ENCODE assay signal across 1 cellular context in the genomic region with DNA sequence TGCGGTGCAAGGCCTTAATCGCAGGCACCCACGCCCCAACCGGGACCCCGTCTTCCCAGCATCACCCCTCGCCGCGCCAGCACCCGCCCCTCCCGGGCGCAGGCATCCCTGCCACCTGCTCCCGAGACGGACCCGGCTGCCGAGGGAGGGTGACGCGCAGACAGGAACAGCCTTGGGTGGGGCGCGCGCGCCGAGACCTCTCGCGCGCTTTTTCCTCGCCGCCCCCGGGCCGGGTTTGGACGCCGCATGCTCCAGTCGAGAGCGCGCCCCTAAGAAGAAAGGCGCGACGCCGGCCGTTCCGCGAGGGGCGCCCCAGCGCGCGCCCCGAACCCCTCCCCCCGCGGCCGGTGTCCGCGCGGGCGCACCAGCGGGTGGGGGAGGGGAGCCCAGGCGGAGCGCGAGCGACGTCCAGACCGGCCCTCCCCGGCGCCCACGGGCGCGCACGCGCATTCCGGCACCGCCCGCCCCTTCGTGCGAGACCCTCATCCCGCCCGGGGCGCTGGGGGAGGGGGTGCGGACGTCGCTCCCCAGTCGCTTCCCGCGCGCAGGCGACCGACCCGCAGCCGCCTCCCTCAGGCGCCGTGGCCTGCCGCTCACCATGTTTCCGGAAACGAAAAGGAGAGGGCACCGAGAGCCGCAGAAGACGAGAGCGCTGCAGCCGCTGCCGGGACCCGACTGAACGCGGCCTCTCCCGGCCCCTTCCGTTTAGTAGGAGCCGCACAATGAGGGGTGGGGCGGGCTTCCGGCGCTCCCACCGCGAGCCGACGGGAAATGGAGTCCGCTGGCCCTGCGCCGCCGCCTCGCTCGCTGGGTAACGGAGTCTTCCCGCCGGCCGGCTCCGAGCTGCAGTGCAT.
A peak's percentile ranks its signal among the peaks of the same experiment; 100 is the strongest.
TF ChIP-seq lines count a peak whose summit lies in the region.

A gene (minus strand): TSS at position 681 of the 854 bp plus-strand sequence. CDS start 81 bp downstream, at position 600.

TF ChIP-seq in K562, 482 proteins besides CTCF, POLR2A, EP300 and RAD21 (continued from another document and continues in another):
- TF ChIP-seq, protein P1, sequence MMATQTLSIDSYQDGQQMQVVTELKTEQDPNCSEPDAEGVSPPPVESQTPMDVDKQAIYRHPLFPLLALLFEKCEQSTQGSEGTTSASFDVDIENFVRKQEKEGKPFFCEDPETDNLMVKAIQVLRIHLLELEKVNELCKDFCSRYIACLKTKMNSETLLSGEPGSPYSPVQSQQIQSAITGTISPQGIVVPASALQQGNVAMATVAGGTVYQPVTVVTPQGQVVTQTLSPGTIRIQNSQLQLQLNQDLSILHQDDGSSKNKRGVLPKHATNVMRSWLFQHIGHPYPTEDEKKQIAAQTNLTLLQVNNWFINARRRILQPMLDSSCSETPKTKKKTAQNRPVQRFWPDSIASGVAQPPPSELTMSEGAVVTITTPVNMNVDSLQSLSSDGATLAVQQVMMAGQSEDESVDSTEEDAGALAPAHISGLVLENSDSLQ (IDR thresholded peaks at IDR 0.05): peak; percentile 29; the same call in 1 of the 2 replicates
- TF ChIP-seq NFIX (CRISPR knock-in tag; IDR thresholded peaks at IDR 0.05; ENCODE audit: low read depth) (no peak), KLF13 (tag; IDR thresholded peaks at IDR 0.05; ENCODE audit: borderline replicate concordance, low read depth) (peak; percentile 67; the same call in 1 of the 2 replicates), ZNF263 (CRISPR knock-in tag; IDR thresholded peaks at IDR 0.05; ENCODE audit: borderline replicate concordance) (no peak), POLR3A (IDR thresholded peaks at IDR 0.05; ENCODE audit: borderline replicate concordance, extremely low read depth, insufficient read depth, insufficient read length) (no peak), NR1H2 (CRISPR knock-in tag; IDR thresholded peaks at IDR 0.05) (no peak; the same call in 1 of the 2 replicates), SAFB (IDR thresholded peaks at IDR 0.05; ENCODE audit: borderline replicate concordance, low read depth, low read length) (peak; percentile 58; the same call in 1 of the 2 replicates), HIVEP1 (CRISPR knock-in tag; IDR thresholded peaks at IDR 0.05) (no peak), GATAD2B (IDR thresholded peaks at IDR 0.05; ENCODE audit: borderline replicate concordance) (peak; percentile 92), ZNF668 (CRISPR knock-in tag; IDR thresholded peaks at IDR 0.05) (no peak), KDM2B (CRISPR knock-in tag; IDR thresholded peaks at IDR 0.05) (0 out of 2 replicates have a peak, but pooled peaks have one; percentile 15), CC2D1A (IDR thresholded peaks at IDR 0.05) (no peak), KLF1 (tag; IDR thresholded peaks at IDR 0.05) (peak; percentile 94), NCOA2 (IDR thresholded peaks at IDR 0.05; ENCODE audit: partially characterized antibody in 2 of 2) (no peak), U2AF2 (optimal IDR thresholded peaks at IDR 0.05; ENCODE audit: low read depth, low read length) (no peak), HDAC6 (IDR thresholded peaks at IDR 0.05; ENCODE audit: low read depth, low read length) (no peak), RB1 (IDR thresholded peaks at IDR 0.05; ENCODE audit: low read depth) (peak; percentile 67), RBM34 (IDR thresholded peaks at IDR 0.05; ENCODE audit: borderline replicate concordance, insufficient read depth, low read length) (peak; percentile 82; the same call in 1 of the 2 replicates), ZNF140 (CRISPR knock-in tag; IDR thresholded peaks at IDR 0.05) (no peak), ZNF12 (CRISPR knock-in tag; IDR thresholded peaks at IDR 0.05) (0 out of 2 replicates have a peak, but pooled peaks have one; percentile 20), FIP1L1 (IDR thresholded peaks at IDR 0.05; ENCODE audit: low read depth, low read length, poor library complexity, severe bottlenecking) (peak; percentile 99), ZNF830 (CRISPR knock-in tag; IDR thresholded peaks at IDR 0.05) (peak; percentile 30; the same call in 1 of the 2 replicates), POLR2B (IDR thresholded peaks at IDR 0.05; ENCODE audit: low read depth, partially characterized antibody) (peak; percentile 96), PHF8 (IDR thresholded peaks at IDR 0.05; ENCODE audit: borderline replicate concordance, low read length) (peak; percentile 87; the same call in 1 of the 2 replicates), SMAD1 (IDR thresholded peaks at IDR 0.05; ENCODE audit: low read depth, low read length, partially characterized antibody) (peak; percentile 93), RCOR1 (IDR thresholded peaks at IDR 0.05; ENCODE audit: borderline replicate concordance in 1 of 2, low read depth in 2 of 2, low read length in 2 of 2) (no peak), TEAD1 (CRISPR knock-in tag; IDR thresholded peaks at IDR 0.05) (peak; percentile 32 to 45; a peak in 1 of 4 replicates), SMAD2 (IDR thresholded peaks at IDR 0.05; ENCODE audit: low read depth, low read length) (no peak), MEF2A (IDR thresholded peaks at IDR 0.05; ENCODE audit: control insufficient read depth, low read depth, low read length) (no peak), PHB2 (IDR thresholded peaks at IDR 0.05; ENCODE audit: low read depth) (no peak), ZNF780A (CRISPR knock-in tag; IDR thresholded peaks at IDR 0.05) (no peak), MECOM (CRISPR knock-in tag; IDR thresholded peaks at IDR 0.05) (no peak), ASH1L (IDR thresholded peaks at IDR 0.05; ENCODE audit: borderline replicate concordance, low read depth, partially characterized antibody) (no peak), U2AF1 (optimal IDR thresholded peaks at IDR 0.05; ENCODE audit: low read depth, low read length) (peak; percentile 97), TCF7L2 (IDR thresholded peaks at IDR 0.05; ENCODE audit: low read depth, low read length) (no peak), POLR2G (IDR thresholded peaks at IDR 0.05; ENCODE audit: low read depth, low read length) (peak; percentile 96), PHB (CRISPR knock-in tag; IDR thresholded peaks at IDR 0.05) (no peak), GABPB1 (CRISPR knock-in tag; IDR thresholded peaks at IDR 0.05) (peak; percentile 98), PHF21A (IDR thresholded peaks at IDR 0.05; ENCODE audit: borderline replicate concordance, low read depth) (no peak), DNMT1 (IDR thresholded peaks at IDR 0.05) (no peak), BCOR (IDR thresholded peaks at IDR 0.05) (no peak), CAMTA2 (CRISPR knock-in tag; conservative IDR thresholded peaks at IDR 0.05) (no peak; the same call in 1 of the 2 replicates), RNF2 (IDR thresholded peaks at IDR 0.05) (peak; percentile 30; the same call in 1 of the 2 replicates), ZNF316 (IDR thresholded peaks at IDR 0.05) (no peak), MAFF (IDR thresholded peaks at IDR 0.05; ENCODE audit: low read length) (no peak), RFX1 (IDR thresholded peaks at IDR 0.05) (no peak), ZNF644 (tag; IDR thresholded peaks at IDR 0.05; ENCODE audit: low read depth) (peak; percentile 61; the same call in 1 of the 2 replicates), CREBBP (IDR thresholded peaks at IDR 0.05; ENCODE audit: low read depth, low read length) (no peak), JUNB (CRISPR knock-in tag; conservative IDR thresholded peaks at IDR 0.05) (no peak), RHOXF2B (CRISPR knock-in tag; conservative IDR thresholded peaks at IDR 0.05) (no peak), CTBP1 (IDR thresholded peaks at IDR 0.05; ENCODE audit: borderline replicate concordance) (peak; percentile 85), DMBX1 (CRISPR knock-in tag; IDR thresholded peaks at IDR 0.05; ENCODE audit: borderline replicate concordance) (0 out of 2 replicates have a peak, but pooled peaks have one; percentile 49), RBBP5 (IDR thresholded peaks at IDR 0.05; ENCODE audit: borderline replicate concordance, insufficient read depth, low read length, poor library complexity, severe bottlenecking) (peak; percentile 72)
- TF ChIP-seq, protein P2, sequence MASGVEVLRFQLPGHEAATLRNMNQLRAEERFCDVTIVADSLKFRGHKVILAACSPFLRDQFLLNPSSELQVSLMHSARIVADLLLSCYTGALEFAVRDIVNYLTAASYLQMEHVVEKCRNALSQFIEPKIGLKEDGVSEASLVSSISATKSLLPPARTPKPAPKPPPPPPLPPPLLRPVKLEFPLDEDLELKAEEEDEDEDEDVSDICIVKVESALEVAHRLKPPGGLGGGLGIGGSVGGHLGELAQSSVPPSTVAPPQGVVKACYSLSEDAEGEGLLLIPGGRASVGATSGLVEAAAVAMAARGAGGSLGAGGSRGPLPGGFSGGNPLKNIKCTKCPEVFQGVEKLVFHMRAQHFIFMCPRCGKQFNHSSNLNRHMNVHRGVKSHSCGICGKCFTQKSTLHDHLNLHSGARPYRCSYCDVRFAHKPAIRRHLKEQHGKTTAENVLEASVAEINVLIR (CRISPR knock-in tag; IDR thresholded peaks at IDR 0.05): no peak
- TF ChIP-seq, protein P3, sequence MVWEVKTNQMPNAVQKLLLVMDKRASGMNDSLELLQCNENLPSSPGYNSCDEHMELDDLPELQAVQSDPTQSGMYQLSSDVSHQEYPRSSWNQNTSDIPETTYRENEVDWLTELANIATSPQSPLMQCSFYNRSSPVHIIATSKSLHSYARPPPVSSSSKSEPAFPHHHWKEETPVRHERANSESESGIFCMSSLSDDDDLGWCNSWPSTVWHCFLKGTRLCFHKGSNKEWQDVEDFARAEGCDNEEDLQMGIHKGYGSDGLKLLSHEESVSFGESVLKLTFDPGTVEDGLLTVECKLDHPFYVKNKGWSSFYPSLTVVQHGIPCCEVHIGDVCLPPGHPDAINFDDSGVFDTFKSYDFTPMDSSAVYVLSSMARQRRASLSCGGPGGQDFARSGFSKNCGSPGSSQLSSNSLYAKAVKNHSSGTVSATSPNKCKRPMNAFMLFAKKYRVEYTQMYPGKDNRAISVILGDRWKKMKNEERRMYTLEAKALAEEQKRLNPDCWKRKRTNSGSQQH (CRISPR knock-in tag; IDR thresholded peaks at IDR 0.05): peak; percentile 90; the same call in 1 of the 2 replicates
- TF ChIP-seq, protein P4, sequence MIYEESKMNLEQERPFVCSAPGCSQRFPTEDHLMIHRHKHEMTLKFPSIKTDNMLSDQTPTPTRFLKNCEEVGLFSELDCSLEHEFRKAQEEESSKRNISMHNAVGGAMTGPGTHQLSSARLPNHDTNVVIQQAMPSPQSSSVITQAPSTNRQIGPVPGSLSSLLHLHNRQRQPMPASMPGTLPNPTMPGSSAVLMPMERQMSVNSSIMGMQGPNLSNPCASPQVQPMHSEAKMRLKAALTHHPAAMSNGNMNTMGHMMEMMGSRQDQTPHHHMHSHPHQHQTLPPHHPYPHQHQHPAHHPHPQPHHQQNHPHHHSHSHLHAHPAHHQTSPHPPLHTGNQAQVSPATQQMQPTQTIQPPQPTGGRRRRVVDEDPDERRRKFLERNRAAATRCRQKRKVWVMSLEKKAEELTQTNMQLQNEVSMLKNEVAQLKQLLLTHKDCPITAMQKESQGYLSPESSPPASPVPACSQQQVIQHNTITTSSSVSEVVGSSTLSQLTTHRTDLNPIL (CRISPR knock-in tag; IDR thresholded peaks at IDR 0.05): no peak
- TF ChIP-seq, protein P5, sequence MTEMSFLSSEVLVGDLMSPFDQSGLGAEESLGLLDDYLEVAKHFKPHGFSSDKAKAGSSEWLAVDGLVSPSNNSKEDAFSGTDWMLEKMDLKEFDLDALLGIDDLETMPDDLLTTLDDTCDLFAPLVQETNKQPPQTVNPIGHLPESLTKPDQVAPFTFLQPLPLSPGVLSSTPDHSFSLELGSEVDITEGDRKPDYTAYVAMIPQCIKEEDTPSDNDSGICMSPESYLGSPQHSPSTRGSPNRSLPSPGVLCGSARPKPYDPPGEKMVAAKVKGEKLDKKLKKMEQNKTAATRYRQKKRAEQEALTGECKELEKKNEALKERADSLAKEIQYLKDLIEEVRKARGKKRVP (CRISPR knock-in tag; IDR thresholded peaks at IDR 0.05): peak; percentile 9; the same call in 1 of the 2 replicates
- TF ChIP-seq, protein P6, sequence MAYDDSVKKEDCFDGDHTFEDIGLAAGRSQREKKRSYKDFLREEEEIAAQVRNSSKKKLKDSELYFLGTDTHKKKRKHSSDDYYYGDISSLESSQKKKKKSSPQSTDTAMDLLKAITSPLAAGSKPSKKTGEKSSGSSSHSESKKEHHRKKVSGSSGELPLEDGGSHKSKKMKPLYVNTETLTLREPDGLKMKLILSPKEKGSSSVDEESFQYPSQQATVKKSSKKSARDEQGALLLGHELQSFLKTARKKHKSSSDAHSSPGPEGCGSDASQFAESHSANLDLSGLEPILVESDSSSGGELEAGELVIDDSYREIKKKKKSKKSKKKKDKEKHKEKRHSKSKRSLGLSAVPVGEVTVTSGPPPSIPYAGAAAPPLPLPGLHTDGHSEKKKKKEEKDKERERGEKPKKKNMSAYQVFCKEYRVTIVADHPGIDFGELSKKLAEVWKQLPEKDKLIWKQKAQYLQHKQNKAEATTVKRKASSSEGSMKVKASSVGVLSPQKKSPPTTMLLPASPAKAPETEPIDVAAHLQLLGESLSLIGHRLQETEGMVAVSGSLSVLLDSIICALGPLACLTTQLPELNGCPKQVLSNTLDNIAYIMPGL (CRISPR knock-in tag; IDR thresholded peaks at IDR 0.05): no peak
- TF ChIP-seq, protein P7, sequence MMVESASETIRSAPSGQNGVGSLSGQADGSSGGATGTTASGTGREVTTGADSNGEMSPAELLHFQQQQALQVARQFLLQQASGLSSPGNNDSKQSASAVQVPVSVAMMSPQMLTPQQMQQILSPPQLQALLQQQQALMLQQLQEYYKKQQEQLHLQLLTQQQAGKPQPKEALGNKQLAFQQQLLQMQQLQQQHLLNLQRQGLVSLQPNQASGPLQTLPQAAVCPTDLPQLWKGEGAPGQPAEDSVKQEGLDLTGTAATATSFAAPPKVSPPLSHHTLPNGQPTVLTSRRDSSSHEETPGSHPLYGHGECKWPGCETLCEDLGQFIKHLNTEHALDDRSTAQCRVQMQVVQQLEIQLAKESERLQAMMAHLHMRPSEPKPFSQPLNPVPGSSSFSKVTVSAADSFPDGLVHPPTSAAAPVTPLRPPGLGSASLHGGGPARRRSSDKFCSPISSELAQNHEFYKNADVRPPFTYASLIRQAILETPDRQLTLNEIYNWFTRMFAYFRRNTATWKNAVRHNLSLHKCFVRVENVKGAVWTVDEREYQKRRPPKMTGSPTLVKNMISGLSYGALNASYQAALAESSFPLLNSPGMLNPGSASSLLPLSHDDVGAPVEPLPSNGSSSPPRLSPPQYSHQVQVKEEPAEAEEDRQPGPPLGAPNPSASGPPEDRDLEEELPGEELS (CRISPR knock-in tag; IDR thresholded peaks at IDR 0.05; ENCODE audit: borderline replicate concordance): no peak
